Comparison of ENCODE assay signal across 1 cellular context in genomic region chr10:128268015-128268722, GRCh38.
TF ChIP-seq lines count a peak whose summit lies in the region.

No MANE protein-coding gene starts in this region.

TF ChIP-seq in HCT116, 20 proteins besides CTCF, POLR2A, EP300 and RAD21 (continued from another document):
- TF ChIP-seq REST (IDR thresholded peaks at IDR 0.05; ENCODE audit: low read depth) (no peak), SRF (IDR thresholded peaks at IDR 0.05; ENCODE audit: low read depth) (no peak), POLR2AphosphoS5 (IDR thresholded peaks at IDR 0.05; ENCODE audit: low read depth, low read length) (no peak), CEBPB (IDR thresholded peaks at IDR 0.05; ENCODE audit: low read depth) (no peak), ZNF274 (IDR thresholded peaks at IDR 0.05; ENCODE audit: low read depth, low read length) (no peak), FOSL1 (IDR thresholded peaks at IDR 0.05; ENCODE audit: low read depth) (no peak)
